8 cellular contexts compared by ENCODE assay signal in the genomic region with DNA sequence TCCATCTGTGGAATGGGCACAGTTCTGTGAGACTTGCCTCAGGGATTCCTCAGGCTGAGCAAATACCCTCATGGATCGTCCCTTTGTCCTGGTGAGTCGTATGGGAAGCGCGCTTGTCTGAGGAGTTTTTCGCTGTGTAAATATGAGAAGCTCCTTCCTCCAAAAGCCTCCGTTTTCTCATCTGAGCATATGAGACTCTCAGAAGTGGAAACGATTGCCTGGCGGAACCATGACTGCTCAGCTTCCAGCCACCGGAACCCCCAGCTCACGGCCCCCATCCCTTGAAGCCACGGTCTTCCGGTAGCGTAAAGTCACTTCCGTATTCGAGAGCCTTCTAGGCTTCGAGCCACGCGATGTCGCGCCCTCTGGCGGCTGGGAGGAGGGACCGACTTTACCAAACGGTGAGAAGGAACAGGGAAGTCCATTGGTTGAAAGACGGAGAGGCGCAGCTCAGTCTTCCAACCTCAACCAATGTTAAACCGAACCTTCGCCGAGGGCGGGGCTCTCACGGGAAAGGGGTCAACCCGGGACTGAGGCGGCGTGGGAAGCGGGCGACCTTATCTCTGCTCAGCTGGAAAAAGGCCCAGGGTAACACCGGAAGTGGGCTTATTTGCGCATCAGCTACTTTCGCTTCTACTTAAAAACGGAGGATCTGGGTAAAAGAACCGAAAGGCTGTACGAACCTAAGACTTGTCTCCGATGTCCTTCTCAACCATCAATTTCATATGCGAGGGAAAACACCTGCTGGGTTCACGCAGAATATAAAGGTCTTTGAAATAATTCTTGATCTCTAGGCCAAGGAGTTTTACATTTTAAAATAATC. TPM values are rescaled to one million over a fixed set of nuclear protein-coding genes. Genes with fewer than 3 reads are reported as not detected.
DNase-seq lines count a peak whose midpoint lies in the region; ATAC-seq and TF ChIP-seq lines count a peak whose summit lies in the region.

No MANE protein-coding gene starts in this region.

- DNase-seq in CD14-positive monocyte (ENCODE audit: low spot score) (peak; percentile 99), NCI-H526 treated with DMSO at 0.1 percent for 48 hours (lab: John Stamatoyannopoulos, UW) (peak; percentile 90), dedifferentiated amniotic fluid mesenchymal stem cell (ENCODE audit: extremely low spot score) (peak; percentile 99), left lobe of liver (ENCODE audit: low spot score) (peak; percentile 100)
- DNase-seq in activated CD4-positive, alpha-beta T cell treated with anti-CD3 and anti-CD28 coated beads, Interleukin-2, amount 50 U/mL, for 1 hour: peak; percentile 98
- peak; percentile 99 for DNase-seq in stimulated activated CD4-positive, alpha-beta T cell treated with anti-CD3 and anti-CD28 coated beads, Interleukin-2, amount 100 ng/mL, for 4 hours (ENCODE audit: low read depth)

- ATAC-seq in GM19328 (IDR thresholded peaks at IDR 0.05; ENCODE audit: unreplicated experiment) (peak; percentile 95), HG03520 (IDR thresholded peaks at IDR 0.05; ENCODE audit: unreplicated experiment) (peak; percentile 97), left lobe of liver (peak; percentile 98)

- peak; percentile 86 for TF ChIP-seq CTCF in CD14-positive monocyte (IDR thresholded peaks at IDR 0.05)

- peak overlapping the region; percentile 91 to 94 for H3K4me3 Mint-ChIP-seq in CD14-positive monocyte

- intact Hi-C loops in CD14-positive monocyte (cut with micrococcal nuclease): loop anchor here in 1 of 2 donors (10.0 kb wide), 1 partner anchor 58 kb away; a partner anchor contains a TSS

- peaks cover 4 to 12% (median 11%) of the 10 kb centered on the region in 3 donors for H3K27me3 Mint-ChIP-seq in CD14-positive monocyte (ENCODE audit: low read depth in 3 of 3)

- peaks cover 3 to 8% of the 10 kb centered on the region in 2 donors for H3K36me3 Mint-ChIP-seq in CD14-positive monocyte

- H3K27ac Mint-ChIP-seq in CD14-positive monocyte: peak overlapping the region; percentile 87 to 96 (median 93)

- H3K9me3 Mint-ChIP-seq in CD14-positive monocyte: peaks cover 0 to 9% (median 5%) of the 10 kb centered on the region in 7 donors

- H3K4me1 Mint-ChIP-seq in CD14-positive monocyte: peaks cover 23% of the 10 kb centered on the region

RNA-seq across cellular contexts. Expression of a gene that starts 46.3 kb away (rescaled TPM):
- polyA plus RNA-seq in CD14-positive monocyte: under 1 TPM in 1 of 2 donors, not detected in 1; 0.89 TPM
- 0.55 TPM for total RNA-seq in left lobe of liver

RNA-seq across cellular contexts. Expression of a gene that starts 54.6 kb away (rescaled TPM):
- 1 to 10 TPM; 1.7 to 2.1 TPM for polyA plus RNA-seq in CD14-positive monocyte
- 1.4 TPM for total RNA-seq in left lobe of liver

Comparison
In these comparisons a context has a peak if more than half of its experiments do, and no peak if none do; other contexts are left out.
1. Peak in every context shown above with its lines: DNase-seq and ATAC-seq.